Comparison of ENCODE assay signal across 11 cellular contexts in genomic region chr17:40025991-40026815, GRCh38. TPM values are rescaled to one million over a fixed set of nuclear protein-coding genes. Genes with fewer than 3 reads are reported as not detected.
DNase-seq lines count a peak whose midpoint lies in the region; ATAC-seq and TF ChIP-seq lines count a peak whose summit lies in the region.
"Had no signal": no experiment of that assay in that cellular context is flagged by ENCODE, and none has a peak within 500 bp of the region (broad histone marks: within the 10 kb centered on the region; RNA-seq: fewer than 3 reads in every experiment).

No MANE protein-coding gene starts in this region.

- H3K36me3 Mint-ChIP-seq in CD4-positive, alpha-beta memory T cell, result peaks cover 29 to 63% of the 10 kb centered on the region in 2 donors
- H3K36me3 Mint-ChIP-seq in activated T-helper 1 cell treated with anti-CD3 and anti-CD28 coated beads, Interleukin-12 subunit alpha, Interleukin-12 subunit beta, Interleukin-2, Interleukin-4 antibody, amounts not matched to agents 30 ng/mL and 10 ng/mL and 1 ng/mL, durations not matched to agents 14 hours and 24 hours and 36 hours (ENCODE audit: low read depth), result peaks cover 37% of the 10 kb centered on the region

- no peak for TF ChIP-seq EP300 in tibial nerve (IDR thresholded peaks at IDR 0.05)

- WGBS in hepatocyte (ENCODE audit: low lambda C conversion rate, missing lambda C conversion rate), result 96% methylated on average over 22 of the region's 22 CpGs
- WGBS in tibial nerve, 2 donors, result 73 to 79% methylated on average over 21 to 22 of the region's 22 CpGs

- no peaks in the 10 kb centered on the region for H3K9me3 ChIP-seq in CD4-positive, alpha-beta memory T cell (ENCODE audit: control insufficient read depth in 1 of 2, low read length in 2 of 2)
- H3K9me3 ChIP-seq in hepatocyte (ENCODE audit: low read depth) (no peaks in the 10 kb centered on the region), tibial nerve (no peaks in the 10 kb centered on the region)

- no peak overlapping the region for H3K27ac ChIP-seq in CD4-positive, alpha-beta memory T cell (ENCODE audit: low read depth, low read length)
- no peak overlapping the region for H3K27ac ChIP-seq in hepatocyte
- peak overlapping the region in 1 of 4 donors; percentile 30 for H3K27ac ChIP-seq in tibial nerve

- intact Hi-C loops in CD4-positive, alpha-beta memory T cell (cut with micrococcal nuclease), result loop anchor here (2.0 kb wide), 1 partner anchor 73 kb away; no protein-coding TSS in a partner anchor
- intact Hi-C loops in activated T-helper 1 cell treated with anti-CD3 and anti-CD28 coated beads, Interleukin-12 subunit alpha, Interleukin-12 subunit beta, Interleukin-2, Interleukin-4 antibody, amounts not matched to agents 30 ng/mL and 10 ng/mL and 1 ng/mL, durations not matched to agents 14 hours and 24 hours and 36 hours (cut with micrococcal nuclease), result no loop called here

- no peak overlapping the region for H3K4me3 ChIP-seq in CD4-positive, alpha-beta memory T cell (ENCODE audit: low read length in 2 of 2)
- no peak overlapping the region for H3K4me3 ChIP-seq in hepatocyte
- H3K4me3 ChIP-seq in tibial nerve, result no peak overlapping the region

- no peaks in the 10 kb centered on the region for H4K20me1 ChIP-seq in hepatocyte (ENCODE audit: insufficient read depth, poor library complexity, severe bottlenecking)

- no peak for ATAC-seq in GM21515 (IDR thresholded peaks at IDR 0.05; ENCODE audit: unreplicated experiment)

- peak overlapping the region; percentile 7 to 92 (median 47) for H3K27ac Mint-ChIP-seq in CD4-positive, alpha-beta memory T cell
- H3K27ac Mint-ChIP-seq in activated T-helper 1 cell treated with anti-CD3 and anti-CD28 coated beads, Interleukin-12 subunit alpha, Interleukin-12 subunit beta, Interleukin-2, Interleukin-4 antibody, amounts not matched to agents 30 ng/mL and 10 ng/mL and 1 ng/mL, durations not matched to agents 14 hours and 24 hours and 36 hours, result peak overlapping the region; percentile 15

- peaks cover 54% of the 10 kb centered on the region for H3K36me3 ChIP-seq in CD4-positive, alpha-beta memory T cell (ENCODE audit: insufficient read depth, low read length)
- H3K36me3 ChIP-seq in hepatocyte (replicated peaks; ENCODE audit: insufficient read depth, low read depth), result no peaks in the 10 kb centered on the region
- peaks cover 0 to 96% (median 26%) of the 10 kb centered on the region in 3 donors for H3K36me3 ChIP-seq in tibial nerve

- no peak for TF ChIP-seq CTCF in hepatocyte (IDR thresholded peaks at IDR 0.05; ENCODE audit: poor library complexity)
- TF ChIP-seq CTCF in tibial nerve (IDR thresholded peaks at IDR 0.05), result no peak

- no peaks in the 10 kb centered on the region for H3K27me3 ChIP-seq in CD4-positive, alpha-beta memory T cell (ENCODE audit: insufficient read depth, low read length)
- H3K27me3 ChIP-seq in hepatocyte (no peaks in the 10 kb centered on the region), tibial nerve (no peaks in the 10 kb centered on the region)

- H3K27me3 Mint-ChIP-seq in CD4-positive, alpha-beta memory T cell, result no peaks in the 10 kb centered on the region
- H3K27me3 Mint-ChIP-seq in activated T-helper 1 cell treated with anti-CD3 and anti-CD28 coated beads, Interleukin-12 subunit alpha, Interleukin-12 subunit beta, Interleukin-2, Interleukin-4 antibody, amounts not matched to agents 30 ng/mL and 10 ng/mL and 1 ng/mL, durations not matched to agents 14 hours and 24 hours and 36 hours (ENCODE audit: insufficient read depth), result no peaks in the 10 kb centered on the region
- H3K27me3 Mint-ChIP-seq: naive B cell had no signal

- no peaks in the 10 kb centered on the region for H3K79me2 ChIP-seq in hepatocyte

- TF ChIP-seq POLR2A in tibial nerve (IDR thresholded peaks at IDR 0.05), result no peak

- H3K9me2 ChIP-seq in hepatocyte (replicated peaks; ENCODE audit: insufficient read depth), result no peaks in the 10 kb centered on the region

- H3K9me3 Mint-ChIP-seq in CD4-positive, alpha-beta memory T cell, result no peaks in the 10 kb centered on the region
- H3K9me3 Mint-ChIP-seq in activated T-helper 1 cell treated with anti-CD3 and anti-CD28 coated beads, Interleukin-12 subunit alpha, Interleukin-12 subunit beta, Interleukin-2, Interleukin-4 antibody, amounts not matched to agents 30 ng/mL and 10 ng/mL and 1 ng/mL, durations not matched to agents 14 hours and 24 hours and 36 hours, result no peaks in the 10 kb centered on the region
- H3K9me3 Mint-ChIP-seq: naive B cell had no signal

- peak; percentile 38 to 55 (median 48) for DNase-seq in CD4-positive, alpha-beta memory T cell
- peak; percentile 64 for DNase-seq in NCI-H2029 (lab: John Stamatoyannopoulos, UW)
- DNase-seq in activated T-helper 1 cell treated with anti-CD3 and anti-CD28 coated beads, Interleukin-12 subunit alpha, Interleukin-12 subunit beta, Interleukin-2, Interleukin-4 antibody, amounts not matched to agents 30 ng/mL and 10 ng/mL and 1 ng/mL, durations not matched to agents 14 hours and 24 hours and 36 hours (ENCODE audit: low spot score), result no peak
- peak; percentile 5 for DNase-seq in hepatocyte (ENCODE audit: low spot score)
- no peak for DNase-seq in pons (ENCODE audit: low spot score)
- no peak for DNase-seq in tibial nerve (ENCODE audit: low spot score in 2 of 2)
- no peak for DNase-seq in NCI-H748 treated with DMSO at 0.1 percent for 48 hours (lab: John Stamatoyannopoulos, UW)

- no peak overlapping the region for H2AFZ ChIP-seq in hepatocyte

- POLR2A ChIA-PET in CD4-positive, alpha-beta memory T cell (lab: Charles Lee; ENCODE audit: partially characterized antibody), result interaction anchor here (0.7 to 2.0 kb wide), 7 partner anchors 11 to 405 kb away, joined by 3 to 8 read pairs (median 3); partner anchors contain the start of genes CSF3 and MSL1

- H3K4me3 Mint-ChIP-seq in CD4-positive, alpha-beta memory T cell, result peak overlapping the region in 7 of 8 donors; percentile 50 to 75 (median 69)
- no peak overlapping the region for H3K4me3 Mint-ChIP-seq in activated T-helper 1 cell treated with anti-CD3 and anti-CD28 coated beads, Interleukin-12 subunit alpha, Interleukin-12 subunit beta, Interleukin-2, Interleukin-4 antibody, amounts not matched to agents 30 ng/mL and 10 ng/mL and 1 ng/mL, durations not matched to agents 14 hours and 24 hours and 36 hours
- H3K4me3 Mint-ChIP-seq: naive B cell had no signal

- H3K4me1 ChIP-seq in CD4-positive, alpha-beta memory T cell (ENCODE audit: insufficient read depth, low read length), result peaks cover 25% of the 10 kb centered on the region
- H3K4me1 ChIP-seq in hepatocyte (ENCODE audit: insufficient read depth), result no peaks in the 10 kb centered on the region
- peaks cover 0 to 30% (median 6%) of the 10 kb centered on the region in 4 donors for H3K4me1 ChIP-seq in tibial nerve

- CTCF ChIA-PET in CD4-positive, alpha-beta memory T cell (lab: Charles Lee; ENCODE audit: partially characterized antibody), result interaction anchor here (0.7 to 9.3 kb wide), 30 partner anchors 9 to 404 kb away, joined by 3 to 166 read pairs (median 4); partner anchors contain the start of genes CSF3, MED24 and PSMD3

- no peak overlapping the region for H3K4me2 ChIP-seq in hepatocyte

- peaks cover 19 to 24% (median 21%) of the 10 kb centered on the region in 4 donors for H3K4me1 Mint-ChIP-seq in CD4-positive, alpha-beta memory T cell
- peaks cover 18% of the 10 kb centered on the region for H3K4me1 Mint-ChIP-seq in activated T-helper 1 cell treated with anti-CD3 and anti-CD28 coated beads, Interleukin-12 subunit alpha, Interleukin-12 subunit beta, Interleukin-2, Interleukin-4 antibody, amounts not matched to agents 30 ng/mL and 10 ng/mL and 1 ng/mL, durations not matched to agents 14 hours and 24 hours and 36 hours (ENCODE audit: low read depth)

RNA-seq across cellular contexts. Expression of gene CSF3, which starts 11.0 kb away (rescaled TPM):
- not detected for total RNA-seq in CD4-positive, alpha-beta memory T cell
- polyA plus RNA-seq in CD4-positive, alpha-beta memory T cell, result not detected
- total RNA-seq in activated T-helper 1 cell treated with anti-CD3 and anti-CD28 coated beads, Interleukin-12 subunit alpha, Interleukin-12 subunit beta, Interleukin-2, Interleukin-4 antibody, amounts not matched to agents 30 ng/mL and 10 ng/mL and 1 ng/mL, durations not matched to agents 14 hours and 24 hours and 36 hours, result not detected in 2 replicates
- total RNA-seq in hepatocyte (0.12 TPM in 1 of 2 replicates, not detected in the other), tibial nerve (1 to 10 TPM in 1 of 4 donors, under 1 TPM in 1, not detected in 2; 0.59 to 2.1 TPM)
- polyA plus RNA-seq in hepatocyte, result 0.36 TPM in 1 of 2 replicates, not detected in the other
- total RNA-seq: epithelial cell of proximal tubule, H4 had no signal

RNA-seq across cellular contexts. Expression of gene MED24, which starts 28.0 kb away (rescaled TPM):
- total RNA-seq in CD4-positive, alpha-beta memory T cell, result 10 to 100 TPM; 81.1 to 93.0 TPM
- 10 to 100 TPM; 34.0 to 46.2 TPM for polyA plus RNA-seq in CD4-positive, alpha-beta memory T cell
- 113 and 120 TPM in 2 replicates for total RNA-seq in activated T-helper 1 cell treated with anti-CD3 and anti-CD28 coated beads, Interleukin-12 subunit alpha, Interleukin-12 subunit beta, Interleukin-2, Interleukin-4 antibody, amounts not matched to agents 30 ng/mL and 10 ng/mL and 1 ng/mL, durations not matched to agents 14 hours and 24 hours and 36 hours
- total RNA-seq in hepatocyte (55.7 and 66.8 TPM in 2 replicates), tibial nerve (100 to 1,000 TPM in 2 of 4 donors, 10 to 100 TPM in 2; 55.1 to 146 (median 84.6) TPM)
- 69.8 and 69.9 TPM in 2 replicates for polyA plus RNA-seq in hepatocyte

RNA-seq across cellular contexts. Expression of gene THRA, which starts 36.6 kb away (rescaled TPM):
- total RNA-seq in CD4-positive, alpha-beta memory T cell, result 10 to 100 TPM; 35.9 to 41.3 TPM
- 10 to 100 TPM in 1 of 2 donors, 1 to 10 TPM in 1; 5.8 to 11.9 TPM for polyA plus RNA-seq in CD4-positive, alpha-beta memory T cell
- 2.9 and 3.5 TPM in 2 replicates for total RNA-seq in activated T-helper 1 cell treated with anti-CD3 and anti-CD28 coated beads, Interleukin-12 subunit alpha, Interleukin-12 subunit beta, Interleukin-2, Interleukin-4 antibody, amounts not matched to agents 30 ng/mL and 10 ng/mL and 1 ng/mL, durations not matched to agents 14 hours and 24 hours and 36 hours
- 35.3 and 40.2 TPM in 2 replicates for total RNA-seq in hepatocyte
- polyA plus RNA-seq in hepatocyte, result 20.7 and 22.5 TPM in 2 replicates
- 10 to 100 TPM; 65.4 to 86.1 (median 78.4) TPM for total RNA-seq in tibial nerve

RNA-seq across cellular contexts. Expression of gene PSMD3, which starts 45.6 kb away (rescaled TPM):
- total RNA-seq in CD4-positive, alpha-beta memory T cell, result 10 to 100 TPM; 59.7 to 60.3 TPM
- polyA plus RNA-seq in CD4-positive, alpha-beta memory T cell, result 10 to 100 TPM; 44.6 to 47.9 TPM
- total RNA-seq in activated T-helper 1 cell treated with anti-CD3 and anti-CD28 coated beads, Interleukin-12 subunit alpha, Interleukin-12 subunit beta, Interleukin-2, Interleukin-4 antibody, amounts not matched to agents 30 ng/mL and 10 ng/mL and 1 ng/mL, durations not matched to agents 14 hours and 24 hours and 36 hours, result 191 and 201 TPM in 2 replicates
- 71.9 and 92.1 TPM in 2 replicates for total RNA-seq in hepatocyte
- 114 and 124 TPM in 2 replicates for polyA plus RNA-seq in hepatocyte
- 100 to 1,000 TPM in 1 of 4 donors, 10 to 100 TPM in 3; 64.7 to 109 (median 72.1) TPM for total RNA-seq in tibial nerve

Comparison
In these comparisons a context has a peak if more than half of its experiments do, and no peak if none do; other contexts are left out.
1. DNase-seq: peak in CD4-positive, alpha-beta memory T cell (5 of 5), NCI-H2029 (single experiment) and hepatocyte (single experiment); none in activated T-helper 1 cell treated with anti-CD3 and anti-CD28 coated beads, Interleukin-12 subunit alpha, Interleukin-12 subunit beta, Interleukin-2, Interleukin-4 antibody, amounts not matched to agents 30 ng/mL and 10 ng/mL and 1 ng/mL, durations not matched to agents 14 hours and 24 hours and 36 hours (single experiment), pons (single experiment), tibial nerve (0 of 2) and NCI-H748 treated with DMSO at 0.1 percent for 48 hours (single experiment).